Comparison of ENCODE assay signal across 9 cellular contexts in genomic region chr10:121597504-121598241, GRCh38. TPM values are rescaled to one million over a fixed set of nuclear protein-coding genes. Genes with fewer than 3 reads are reported as not detected.
A peak's percentile ranks its signal among the peaks of the same experiment; 100 is the strongest.
DNase-seq lines count a peak whose midpoint lies in the region; ATAC-seq and TF ChIP-seq lines count a peak whose summit lies in the region.
"Had no signal": no experiment of that assay in that cellular context is flagged by ENCODE, and none has a peak within 500 bp of the region (broad histone marks: within the 10 kb centered on the region; RNA-seq: fewer than 3 reads in every experiment).

No MANE protein-coding gene starts in this region.

- 2 to 3% methylated on average over 57 to 75 of the region's 75 CpGs for WGBS in lung, 2 donors
- WGBS in upper lobe of left lung, 2 donors, result 0 to 1% methylated on average over 2 to 45 of the region's 75 CpGs

- DNase-seq in NCI-H2171 treated with DMSO at 0.1 percent for 48 hours (lab: John Stamatoyannopoulos, UW), result peak; percentile 41
- DNase-seq in NCI-H2171 (lab: John Stamatoyannopoulos, UW), result no peak
- no peak for DNase-seq in choroid plexus epithelial cell (ENCODE audit: low read depth)
- DNase-seq in lung (ENCODE audit: low spot score), result no peak
- DNase-seq in upper lobe of left lung, result peak in 1 of 2 donors; percentile 87
- no peak for DNase-seq in SHP77 treated with DMSO at 0.1 percent for 48 hours (lab: John Stamatoyannopoulos, UW)

- peak overlapping the region; percentile 33 for H3K4me3 ChIP-seq in choroid plexus epithelial cell (ENCODE audit: low read depth, low read length)
- H3K4me3 ChIP-seq in lung, result peak overlapping the region; percentile 59
- H3K4me3 ChIP-seq in upper lobe of left lung, result peak overlapping the region; percentile 47 to 65 (median 58)

- H3K36me3 ChIP-seq in lung (ENCODE audit: control insufficient read depth in 2 of 2, insufficient read depth in 2 of 2, low read length in 2 of 2) (no peaks in the 10 kb centered on the region), upper lobe of left lung (no peaks in the 10 kb centered on the region)

- peaks cover 0 to 12% of the 10 kb centered on the region in 2 donors for H3K4me1 ChIP-seq in lung (ENCODE audit: control insufficient read depth in 2 of 2, insufficient read depth in 2 of 2, low read length in 2 of 2)
- H3K4me1 ChIP-seq in upper lobe of left lung, result peaks cover 4 to 31% (median 13%) of the 10 kb centered on the region in 4 donors

- TF ChIP-seq POLR2A in upper lobe of left lung (IDR thresholded peaks at IDR 0.05), result no peak

- H3K27ac ChIP-seq in lung (ENCODE audit: low read depth in 1 of 2, low read length in 1 of 2) (peak overlapping the region in 1 of 2 donors; percentile 75), upper lobe of left lung (peak overlapping the region in 3 of 4 donors; percentile 31 to 83 (median 65))

- no peak for ATAC-seq in lung (ENCODE audit: insufficient read depth, low FRiP score)
- ATAC-seq in upper lobe of left lung (ENCODE audit: low FRiP score in 2 of 2), result peak in 1 of 2 donors; percentile 5
- no peak for ATAC-seq in GM18858 (IDR thresholded peaks at IDR 0.05; ENCODE audit: unreplicated experiment)
- ATAC-seq in HG02885 (IDR thresholded peaks at IDR 0.05; ENCODE audit: poor library complexity, unreplicated experiment), result no peak

- H3K27me3 ChIP-seq in lung (ENCODE audit: control insufficient read depth, insufficient read depth) (no peaks in the 10 kb centered on the region), upper lobe of left lung (peaks cover 0 to 13% (median 1%) of the 10 kb centered on the region in 4 donors)

- TF ChIP-seq CTCF in choroid plexus epithelial cell (conservative IDR thresholded peaks at IDR 0.05; ENCODE audit: low read depth, low read length), result no peak
- TF ChIP-seq CTCF in lung (IDR thresholded peaks at IDR 0.05; ENCODE audit: control extremely low read depth, extremely low read depth), result no peak
- peak in 1 of 6 experiments; percentile 1 for TF ChIP-seq CTCF in upper lobe of left lung (IDR thresholded peaks at IDR 0.05)

- H3K9me3 ChIP-seq in lung (ENCODE audit: control insufficient read depth in 2 of 2, insufficient read depth in 1 of 2, low read length in 1 of 2) (no peaks in the 10 kb centered on the region), upper lobe of left lung (no peaks in the 10 kb centered on the region)

- TF ChIP-seq EP300 in upper lobe of left lung (IDR thresholded peaks at IDR 0.05), result no peak

RNA-seq across cellular contexts. Expression of gene FGFR2, which starts 0.6 kb away (rescaled TPM):
- total RNA-seq in lung (100 to 1,000 TPM in 1 of 2 donors, 10 to 100 TPM in 1; 64.2 to 230 TPM), upper lobe of left lung (10 to 100 TPM; 36.7 to 83.7 (median 64.1) TPM)
- 10 to 100 TPM; 11.4 to 19.1 TPM for polyA plus RNA-seq in lung
- polyA plus RNA-seq: IgD-negative memory B cell had no signal
